ENCODE assay signal across 8 cellular contexts in the genomic region with DNA sequence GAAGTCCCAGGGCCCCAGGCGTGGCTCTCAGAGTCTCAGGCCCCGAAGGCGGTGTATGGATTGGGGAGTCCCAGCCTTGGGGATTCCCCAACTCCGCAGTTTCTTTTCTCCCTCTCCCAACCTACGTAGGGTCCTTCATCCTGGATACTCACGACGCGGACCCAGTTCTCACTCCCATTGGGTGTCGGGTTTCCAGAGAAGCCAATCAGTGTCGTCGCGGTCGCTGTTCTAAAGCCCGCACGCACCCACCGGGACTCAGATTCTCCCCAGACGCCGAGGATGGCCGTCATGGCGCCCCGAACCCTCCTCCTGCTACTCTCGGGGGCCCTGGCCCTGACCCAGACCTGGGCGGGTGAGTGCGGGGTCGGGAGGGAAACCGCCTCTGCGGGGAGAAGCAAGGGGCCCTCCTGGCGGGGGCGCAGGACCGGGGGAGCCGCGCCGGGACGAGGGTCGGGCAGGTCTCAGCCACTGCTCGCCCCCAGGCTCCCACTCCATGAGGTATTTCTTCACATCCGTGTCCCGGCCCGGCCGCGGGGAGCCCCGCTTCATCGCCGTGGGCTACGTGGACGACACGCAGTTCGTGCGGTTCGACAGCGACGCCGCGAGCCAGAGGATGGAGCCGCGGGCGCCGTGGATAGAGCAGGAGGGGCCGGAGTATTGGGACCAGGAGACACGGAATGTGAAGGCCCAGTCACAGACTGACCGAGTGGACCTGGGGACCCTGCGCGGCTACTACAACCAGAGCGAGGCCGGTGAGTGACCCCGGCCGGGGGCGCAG. TPM values are rescaled to one million over a fixed set of nuclear protein-coding genes. Genes with fewer than 3 reads are reported as not detected.
DNase-seq lines count a peak whose midpoint lies in the region; ATAC-seq and TF ChIP-seq lines count a peak whose summit lies in the region.

A gene (plus strand): TSS at position 258 of the 778 bp plus-strand sequence. CDS start 22 bp downstream, at position 280.

- H3K9me3 ChIP-seq in duodenal mucosa (ENCODE audit: control insufficient read depth in 1 of 2, low read length in 2 of 2) (no peaks in the 10 kb centered on the region), right lobe of liver (no peaks in the 10 kb centered on the region)

- CTCF ChIA-PET in activated CD4-positive, alpha-beta memory T cell treated with anti-CD3 and anti-CD28 coated beads, Interleukin-2, amount 10 ng/mL, durations not matched to agents 7 days and 5 days (lab: Charles Lee): interaction anchor here (1.3 kb wide), 1 partner anchor 56 kb away, joined by 3 read pairs; no protein-coding TSS in a partner anchor

- ATAC-seq in GM19438 (IDR thresholded peaks at IDR 0.05; ENCODE audit: low read depth, unreplicated experiment): peak; percentile 95
- peak; percentile 88 for ATAC-seq in HG03571 (IDR thresholded peaks at IDR 0.05; ENCODE audit: unreplicated experiment)
- ATAC-seq in right lobe of liver: peak; percentile 96 to 98 (median 98)

- H3K36me3 ChIP-seq in duodenal mucosa (ENCODE audit: control insufficient read depth in 1 of 2, insufficient read depth in 2 of 2, low read length in 2 of 2): peaks cover 17 to 21% of the 10 kb centered on the region in 2 donors
- no peaks in the 10 kb centered on the region for H3K36me3 ChIP-seq in right lobe of liver

- H3K27ac ChIP-seq in duodenal mucosa (ENCODE audit: low read depth, low read length): peak within 1 kb of the TSS; percentile 93
- peak within 1 kb of the TSS; percentile 71 to 95 (median 83) for H3K27ac ChIP-seq in right lobe of liver

- no peak for TF ChIP-seq CTCF in right lobe of liver (IDR thresholded peaks at IDR 0.05)

- WGBS in right lobe of liver (ENCODE audit: insufficient coverage, low coverage, low lambda C conversion rate, missing lambda C conversion rate): 0% methylated on average over 3 of the region's 68 CpGs

- peak within 1 kb of the TSS; percentile 81 to 85 for H3K4me3 ChIP-seq in duodenal mucosa (ENCODE audit: low read depth in 1 of 2, low read length in 2 of 2)
- H3K4me3 ChIP-seq in right lobe of liver: peak within 1 kb of the TSS; percentile 31 to 56 (median 50)

- H3K9ac ChIP-seq in duodenal mucosa (ENCODE audit: low read depth in 1 of 2, low read length in 2 of 2): peak within 1 kb of the TSS; percentile 90 to 92

- peak; percentile 90 for TF ChIP-seq POLR2A in right lobe of liver (IDR thresholded peaks at IDR 0.05)

- peaks cover 54% of the 10 kb centered on the region for H3K36me3 Mint-ChIP-seq in activated CD4-positive, alpha-beta memory T cell treated with anti-CD3 and anti-CD28 coated beads, Interleukin-2, amount 10 ng/mL, durations not matched to agents 7 days and 5 days (ENCODE audit: low read depth)

- H3K4me1 Mint-ChIP-seq in activated CD4-positive, alpha-beta memory T cell treated with anti-CD3 and anti-CD28 coated beads, Interleukin-2, amount 10 ng/mL, durations not matched to agents 7 days and 5 days: peaks cover 46% of the 10 kb centered on the region

- POLR2A ChIA-PET in activated CD4-positive, alpha-beta memory T cell treated with anti-CD3 and anti-CD28 coated beads, Interleukin-2, amount 10 ng/mL, durations not matched to agents 7 days and 5 days (lab: Charles Lee): interaction anchor here (1.0 to 3.1 kb wide), 8 partner anchors 14 to 151 kb away, joined by 4 to 47 read pairs (median 10); a partner anchor contains a TSS

- intact Hi-C loops in right lobe of liver (cut with DNase I): no loop called here

- peaks cover 3% of the 10 kb centered on the region for H3K27me3 Mint-ChIP-seq in activated CD4-positive, alpha-beta memory T cell treated with anti-CD3 and anti-CD28 coated beads, Interleukin-2, amount 10 ng/mL, durations not matched to agents 7 days and 5 days

- H3K4me3 Mint-ChIP-seq in activated CD4-positive, alpha-beta memory T cell treated with anti-CD3 and anti-CD28 coated beads, Interleukin-2, amount 10 ng/mL, durations not matched to agents 7 days and 5 days: peak within 1 kb of the TSS; percentile 87

- peak within 1 kb of the TSS; percentile 96 for H3K27ac Mint-ChIP-seq in activated CD4-positive, alpha-beta memory T cell treated with anti-CD3 and anti-CD28 coated beads, Interleukin-2, amount 10 ng/mL, durations not matched to agents 7 days and 5 days

- H3K27me3 ChIP-seq in duodenal mucosa (ENCODE audit: control insufficient read depth in 1 of 2, insufficient read depth in 2 of 2, low read length in 2 of 2) (no peaks in the 10 kb centered on the region), right lobe of liver (no peaks in the 10 kb centered on the region)

- H3K9me3 Mint-ChIP-seq in activated CD4-positive, alpha-beta memory T cell treated with anti-CD3 and anti-CD28 coated beads, Interleukin-2, amount 10 ng/mL, durations not matched to agents 7 days and 5 days: peaks cover 3% of the 10 kb centered on the region

- H3K4me1 ChIP-seq in duodenal mucosa (ENCODE audit: control insufficient read depth in 1 of 2, insufficient read depth in 2 of 2, low read length in 2 of 2) (peaks cover 21 to 27% of the 10 kb centered on the region in 2 donors), right lobe of liver (no peaks in the 10 kb centered on the region)

- DNase-seq in CD1c-positive myeloid dendritic cell (ENCODE audit: extremely low spot score): peak; percentile 98
- peak; percentile 97 for DNase-seq in NCI-H82 (lab: John Stamatoyannopoulos, UW)
- peak; percentile 96 for DNase-seq in activated CD4-positive, alpha-beta memory T cell treated with anti-CD3 and anti-CD28 coated beads, Interleukin-2, amount 10 ng/mL, durations not matched to agents 7 days and 5 days
- DNase-seq in right lobe of liver: peak; percentile 90 to 94 (median 93)
- peak; percentile 94 for DNase-seq in stimulated activated CD4-positive, alpha-beta T cell treated with anti-CD3 and anti-CD28 coated beads, Interleukin-4, amount 100 ng/mL, for 24 hours

RNA-seq across cellular contexts. Expression of the gene that starts here (rescaled TPM):
- 1,000 to 10,000 TPM; 2,531 to 2,553 TPM for total RNA-seq in activated CD4-positive, alpha-beta memory T cell treated with anti-CD3 and anti-CD28 coated beads, Interleukin-2, amount 10 ng/mL, durations not matched to agents 7 days and 5 days
- 100 to 1,000 TPM; 107 to 561 (median 406) TPM for total RNA-seq in right lobe of liver

Comparison
In these comparisons a context has a peak if more than half of its experiments do, and no peak if none do; other contexts are left out.
1. Peak in every context shown above with its lines: DNase-seq, ATAC-seq, H3K4me3 ChIP-seq and H3K27ac ChIP-seq.
2. RNA of the gene that starts here (total RNA-seq): 2,531 to 2,553 TPM in activated CD4-positive, alpha-beta memory T cell treated with anti-CD3 and anti-CD28 coated beads, Interleukin-2, amount 10 ng/mL, durations not matched to agents 7 days and 5 days; 107 to 561 TPM in right lobe of liver; every median in the first group is over 4 times any median in the second.